ENCODE assay signal across 15 cellular contexts in the genomic region with DNA sequence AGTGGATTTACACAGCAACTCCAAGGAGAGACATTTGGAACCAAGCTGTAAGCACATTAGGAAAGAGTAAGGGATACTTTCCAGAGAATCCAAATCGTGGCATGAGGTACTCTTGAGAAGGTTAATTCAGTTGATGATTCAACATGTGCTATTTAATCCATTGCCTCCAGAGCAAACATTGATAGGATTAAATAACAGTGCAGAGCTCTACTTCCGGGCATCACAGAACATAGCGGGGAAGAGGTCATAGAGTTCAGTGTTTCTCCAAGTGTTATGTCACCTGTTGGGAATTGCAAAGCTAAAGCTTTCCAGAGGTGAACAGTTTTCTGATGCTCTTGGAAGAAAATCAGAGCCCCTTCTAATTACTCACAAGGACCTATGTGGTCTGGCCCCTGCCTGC.
DNase-seq lines count a peak whose midpoint lies in the region; ATAC-seq and TF ChIP-seq lines count a peak whose summit lies in the region.
"Had no signal": no experiment of that assay in that cellular context is flagged by ENCODE, and none has a peak within 500 bp of the region (broad histone marks: within the 10 kb centered on the region; RNA-seq: fewer than 3 reads in every experiment).

No MANE protein-coding gene starts in this region.

- H3K36me3 Mint-ChIP-seq in CD8-positive, alpha-beta memory T cell = peaks cover 3 to 25% (median 5%) of the 10 kb centered on the region in 3 donors
- H3K36me3 Mint-ChIP-seq in T-cell = no peaks in the 10 kb centered on the region

- peak overlapping the region; percentile 84 to 97 (median 95) for H3K27ac Mint-ChIP-seq in CD8-positive, alpha-beta memory T cell
- peak overlapping the region; percentile 96 to 97 for H3K27ac Mint-ChIP-seq in T-cell
- H3K27ac Mint-ChIP-seq: activated B cell treated with CpG ODN at 0.5 μM for 24 hours, nephron had no signal

- H3K27me3 ChIP-seq in CD8-positive, alpha-beta memory T cell (ENCODE audit: insufficient read depth, low read length, poor library complexity, severe bottlenecking) = no peaks in the 10 kb centered on the region
- H3K27me3 ChIP-seq in liver (ENCODE audit: control insufficient read depth in 4 of 4, insufficient read depth in 4 of 4, low read length in 3 of 4) = no peaks in the 10 kb centered on the region

- no peak for DNase-seq in CD8-positive, alpha-beta memory T cell
- DNase-seq in LHCN-M2 (ENCODE audit: low read depth) (peak; percentile 87), T-cell (no peak), NCI-H1436 treated with DMSO at 0.1 percent for 48 hours (lab: John Stamatoyannopoulos, UW) (no peak)
- DNase-seq: activated B cell treated with CpG ODN at 0.5 μM for 24 hours, Caco-2, NCI-H526 treated with DMSO at 0.1 percent for 48 hours had no signal

- TF ChIP-seq RAD21 in liver (IDR thresholded peaks at IDR 0.05) = peak in 1 of 2 donors; percentile 31

- H3K4me3 ChIP-seq in CD8-positive, alpha-beta memory T cell (ENCODE audit: low read length) = no peak overlapping the region
- H3K4me3 ChIP-seq in liver (ENCODE audit: low read depth in 1 of 3, low read length in 3 of 3) = no peak overlapping the region
- H3K4me3 ChIP-seq: thoracic aorta had no signal

- WGBS in liver = 31% methylated on average over 3 of the region's 3 CpGs

- H3K4me3 Mint-ChIP-seq in CD8-positive, alpha-beta memory T cell = peak overlapping the region in 4 of 7 donors; percentile 16 to 85 (median 78)
- peak overlapping the region in 1 of 3 donors; percentile 55 for H3K4me3 Mint-ChIP-seq in T-cell
- H3K4me3 Mint-ChIP-seq: activated B cell treated with CpG ODN at 0.5 μM for 24 hours; activated T-helper 1 cell treated with anti-CD3 and anti-CD28 coated beads, Interleukin-12 subunit alpha, Interleukin-12 subunit beta, Interleukin-2, Interleukin-4 antibody, amounts not matched to agents 30 ng/mL and 10 ng/mL and 1 ng/mL, durations not matched to agents 14 hours and 24 hours and 36 hours; nephron had no signal

- no peaks in the 10 kb centered on the region for H3K36me3 ChIP-seq in CD8-positive, alpha-beta memory T cell (ENCODE audit: insufficient read depth, low read length)
- H3K36me3 ChIP-seq in liver (ENCODE audit: control insufficient read depth in 4 of 4, insufficient read depth in 3 of 4, low read depth in 1 of 4, low read length in 3 of 4) = no peaks in the 10 kb centered on the region
- H3K36me3 ChIP-seq: thoracic aorta had no signal

- H3K9me3 ChIP-seq in CD8-positive, alpha-beta memory T cell (ENCODE audit: low read length) = peaks cover 3% of the 10 kb centered on the region
- no peaks in the 10 kb centered on the region for H3K9me3 ChIP-seq in liver (ENCODE audit: control insufficient read depth in 4 of 4, low read length in 3 of 4)
- H3K9me3 ChIP-seq: thoracic aorta had no signal

- H3K9me3 Mint-ChIP-seq in CD8-positive, alpha-beta memory T cell = peaks cover 2 to 8% (median 4%) of the 10 kb centered on the region in 5 donors
- H3K9me3 Mint-ChIP-seq in T-cell = peaks cover 0 to 8% (median 3%) of the 10 kb centered on the region in 3 donors

- no peak for ATAC-seq in T-cell (replicated peaks in 1 of 4)
- no peak for ATAC-seq in GM21423 (IDR thresholded peaks at IDR 0.05; ENCODE audit: unreplicated experiment)
- no peak for ATAC-seq in HG02798 (IDR thresholded peaks at IDR 0.05; ENCODE audit: poor library complexity, unreplicated experiment)
- ATAC-seq: SK-N-SH treated with all-trans-retinoic acid at 6 μM for 48 hours had no signal

- no peak overlapping the region for H3K27ac ChIP-seq in CD8-positive, alpha-beta memory T cell (ENCODE audit: low read depth, low read length)
- peak overlapping the region in 1 of 2 donors; percentile 40 for H3K27ac ChIP-seq in liver (ENCODE audit: low read depth in 1 of 2, low read length in 2 of 2)
- H3K27ac ChIP-seq: HL-60 had no signal

- POLR2A ChIA-PET in CD8-positive, alpha-beta memory T cell (lab: Charles Lee) = no interaction called here
- POLR2A ChIA-PET in T-cell (lab: Charles Lee) = no interaction called here

- H3K4me1 ChIP-seq in CD8-positive, alpha-beta memory T cell (ENCODE audit: insufficient read depth, low read length) = peaks cover 55% of the 10 kb centered on the region
- H3K4me1 ChIP-seq in liver (ENCODE audit: control insufficient read depth in 4 of 4, insufficient read depth in 4 of 4, low read length in 3 of 4) = no peaks in the 10 kb centered on the region
- H3K4me1 ChIP-seq: Caco-2 had no signal

- H3K27me3 Mint-ChIP-seq in CD8-positive, alpha-beta memory T cell = no peaks in the 10 kb centered on the region
- no peaks in the 10 kb centered on the region for H3K27me3 Mint-ChIP-seq in T-cell
- H3K27me3 Mint-ChIP-seq: activated B cell treated with CpG ODN at 0.5 μM for 24 hours had no signal

- CTCF ChIA-PET in CD8-positive, alpha-beta memory T cell (lab: Charles Lee) = no interaction called here
- CTCF ChIA-PET in T-cell (lab: Charles Lee) = no interaction called here

- peaks cover 64 to 85% (median 71%) of the 10 kb centered on the region in 3 donors for H3K4me1 Mint-ChIP-seq in CD8-positive, alpha-beta memory T cell
- H3K4me1 Mint-ChIP-seq in T-cell = peaks cover 48 to 54% (median 51%) of the 10 kb centered on the region in 3 donors
- H3K4me1 Mint-ChIP-seq: activated B cell treated with CpG ODN at 0.5 μM for 24 hours, nephron had no signal

- no peak for TF ChIP-seq CTCF in liver (IDR thresholded peaks at IDR 0.05; ENCODE audit: low read depth, low read length, missing input control)

- no peak overlapping the region for H3K9ac ChIP-seq in liver (ENCODE audit: low read depth in 1 of 2, low read length in 2 of 2)

TF ChIP-seq in liver, 16 proteins besides CTCF, POLR2A, EP300 and RAD21:
- TF ChIP-seq, protein P1, sequence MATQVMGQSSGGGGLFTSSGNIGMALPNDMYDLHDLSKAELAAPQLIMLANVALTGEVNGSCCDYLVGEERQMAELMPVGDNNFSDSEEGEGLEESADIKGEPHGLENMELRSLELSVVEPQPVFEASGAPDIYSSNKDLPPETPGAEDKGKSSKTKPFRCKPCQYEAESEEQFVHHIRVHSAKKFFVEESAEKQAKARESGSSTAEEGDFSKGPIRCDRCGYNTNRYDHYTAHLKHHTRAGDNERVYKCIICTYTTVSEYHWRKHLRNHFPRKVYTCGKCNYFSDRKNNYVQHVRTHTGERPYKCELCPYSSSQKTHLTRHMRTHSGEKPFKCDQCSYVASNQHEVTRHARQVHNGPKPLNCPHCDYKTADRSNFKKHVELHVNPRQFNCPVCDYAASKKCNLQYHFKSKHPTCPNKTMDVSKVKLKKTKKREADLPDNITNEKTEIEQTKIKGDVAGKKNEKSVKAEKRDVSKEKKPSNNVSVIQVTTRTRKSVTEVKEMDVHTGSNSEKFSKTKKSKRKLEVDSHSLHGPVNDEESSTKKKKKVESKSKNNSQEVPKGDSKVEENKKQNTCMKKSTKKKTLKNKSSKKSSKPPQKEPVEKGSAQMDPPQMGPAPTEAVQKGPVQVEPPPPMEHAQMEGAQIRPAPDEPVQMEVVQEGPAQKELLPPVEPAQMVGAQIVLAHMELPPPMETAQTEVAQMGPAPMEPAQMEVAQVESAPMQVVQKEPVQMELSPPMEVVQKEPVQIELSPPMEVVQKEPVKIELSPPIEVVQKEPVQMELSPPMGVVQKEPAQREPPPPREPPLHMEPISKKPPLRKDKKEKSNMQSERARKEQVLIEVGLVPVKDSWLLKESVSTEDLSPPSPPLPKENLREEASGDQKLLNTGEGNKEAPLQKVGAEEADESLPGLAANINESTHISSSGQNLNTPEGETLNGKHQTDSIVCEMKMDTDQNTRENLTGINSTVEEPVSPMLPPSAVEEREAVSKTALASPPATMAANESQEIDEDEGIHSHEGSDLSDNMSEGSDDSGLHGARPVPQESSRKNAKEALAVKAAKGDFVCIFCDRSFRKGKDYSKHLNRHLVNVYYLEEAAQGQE (IDR thresholded peaks at IDR 0.05) = no peak
- TF ChIP-seq FOXA2 (IDR thresholded peaks at IDR 0.05) (peak; percentile 28), JUND (IDR thresholded peaks at IDR 0.05) (peak in 1 of 2 donors; percentile 66), HNF4A (conservative IDR thresholded peaks at IDR 0.05) (peak; percentile 36 to 78), YY1 (IDR thresholded peaks at IDR 0.05) (no peak), EGR1 (IDR thresholded peaks at IDR 0.05; ENCODE audit: low read depth in 2 of 2) (no peak), GABPA (IDR thresholded peaks at IDR 0.05 in 1 of 2, conservative IDR thresholded peaks at IDR 0.05 in 1 of 2) (peak in 1 of 2 donors; percentile 71), SP1 (IDR thresholded peaks at IDR 0.05) (no peak), RXRA (IDR thresholded peaks at IDR 0.05) (peak; percentile 74 to 95), TAF1 (conservative IDR thresholded peaks at IDR 0.05) (no peak)
- TF ChIP-seq, protein P2, sequence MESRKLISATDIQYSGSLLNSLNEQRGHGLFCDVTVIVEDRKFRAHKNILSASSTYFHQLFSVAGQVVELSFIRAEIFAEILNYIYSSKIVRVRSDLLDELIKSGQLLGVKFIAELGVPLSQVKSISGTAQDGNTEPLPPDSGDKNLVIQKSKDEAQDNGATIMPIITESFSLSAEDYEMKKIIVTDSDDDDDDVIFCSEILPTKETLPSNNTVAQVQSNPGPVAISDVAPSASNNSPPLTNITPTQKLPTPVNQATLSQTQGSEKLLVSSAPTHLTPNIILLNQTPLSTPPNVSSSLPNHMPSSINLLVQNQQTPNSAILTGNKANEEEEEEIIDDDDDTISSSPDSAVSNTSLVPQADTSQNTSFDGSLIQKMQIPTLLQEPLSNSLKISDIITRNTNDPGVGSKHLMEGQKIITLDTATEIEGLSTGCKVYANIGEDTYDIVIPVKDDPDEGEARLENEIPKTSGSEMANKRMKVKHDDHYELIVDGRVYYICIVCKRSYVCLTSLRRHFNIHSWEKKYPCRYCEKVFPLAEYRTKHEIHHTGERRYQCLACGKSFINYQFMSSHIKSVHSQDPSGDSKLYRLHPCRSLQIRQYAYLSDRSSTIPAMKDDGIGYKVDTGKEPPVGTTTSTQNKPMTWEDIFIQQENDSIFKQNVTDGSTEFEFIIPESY (IDR thresholded peaks at IDR 0.05) = peak; percentile 56
- TF ChIP-seq, protein P3, sequence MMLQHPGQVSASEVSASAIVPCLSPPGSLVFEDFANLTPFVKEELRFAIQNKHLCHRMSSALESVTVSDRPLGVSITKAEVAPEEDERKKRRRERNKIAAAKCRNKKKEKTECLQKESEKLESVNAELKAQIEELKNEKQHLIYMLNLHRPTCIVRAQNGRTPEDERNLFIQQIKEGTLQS (IDR thresholded peaks at IDR 0.05) = no peak
- TF ChIP-seq, protein P4, sequence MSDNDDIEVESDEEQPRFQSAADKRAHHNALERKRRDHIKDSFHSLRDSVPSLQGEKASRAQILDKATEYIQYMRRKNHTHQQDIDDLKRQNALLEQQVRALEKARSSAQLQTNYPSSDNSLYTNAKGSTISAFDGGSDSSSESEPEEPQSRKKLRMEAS (IDR thresholded peaks at IDR 0.05) = peak; percentile 86
